ENCODE assay signal across 10 cellular contexts in the genomic region with DNA sequence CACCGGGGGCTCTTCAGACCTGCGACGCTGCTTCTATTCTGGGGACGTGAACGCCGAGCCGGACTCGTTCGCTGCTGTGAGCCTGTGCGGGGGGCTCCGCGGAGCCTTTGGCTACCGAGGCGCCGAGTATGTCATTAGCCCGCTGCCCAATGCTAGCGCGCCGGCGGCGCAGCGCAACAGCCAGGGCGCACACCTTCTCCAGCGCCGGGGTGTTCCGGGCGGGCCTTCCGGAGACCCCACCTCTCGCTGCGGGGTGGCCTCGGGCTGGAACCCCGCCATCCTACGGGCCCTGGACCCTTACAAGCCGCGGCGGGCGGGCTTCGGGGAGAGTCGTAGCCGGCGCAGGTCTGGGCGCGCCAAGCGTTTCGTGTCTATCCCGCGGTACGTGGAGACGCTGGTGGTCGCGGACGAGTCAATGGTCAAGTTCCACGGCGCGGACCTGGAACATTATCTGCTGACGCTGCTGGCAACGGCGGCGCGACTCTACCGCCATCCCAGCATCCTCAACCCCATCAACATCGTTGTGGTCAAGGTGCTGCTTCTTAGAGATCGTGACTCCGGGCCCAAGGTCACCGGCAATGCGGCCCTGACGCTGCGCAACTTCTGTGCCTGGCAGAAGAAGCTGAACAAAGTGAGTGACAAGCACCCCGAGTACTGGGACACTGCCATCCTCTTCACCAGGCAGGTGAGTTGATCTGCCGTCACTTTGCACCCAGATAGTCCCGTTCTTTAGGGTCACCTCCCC. TPM values are rescaled to one million over a fixed set of nuclear protein-coding genes. Genes with fewer than 3 reads are reported as not detected.
DNase-seq lines count a peak whose midpoint lies in the region; ATAC-seq and TF ChIP-seq lines count a peak whose summit lies in the region.
"Had no signal": no experiment of that assay in that cellular context is flagged by ENCODE, and none has a peak within 500 bp of the region (broad histone marks: within the 10 kb centered on the region; RNA-seq: fewer than 3 reads in every experiment).

No MANE protein-coding gene starts in this region.

- H3K27me3 Mint-ChIP-seq in activated T-cell treated with anti-CD3 and anti-CD28 coated beads, Interleukin-2, amount 50 U/mL, for 4 hours (ENCODE audit: low read depth) = peaks cover 50% of the 10 kb centered on the region
- peaks cover 47% of the 10 kb centered on the region for H3K27me3 Mint-ChIP-seq in mesothelial cell of epicardium (ENCODE audit: low read depth)

- H3K36me3 ChIP-seq in upper lobe of left lung = no peaks in the 10 kb centered on the region

- H3K4me1 Mint-ChIP-seq in activated T-cell treated with anti-CD3 and anti-CD28 coated beads, Interleukin-2, amount 50 U/mL, for 4 hours (ENCODE audit: low read depth) = peaks cover 5% of the 10 kb centered on the region
- peaks cover 32% of the 10 kb centered on the region for H3K4me1 Mint-ChIP-seq in mesothelial cell of epicardium

- TF ChIP-seq CTCF in coronary artery (IDR thresholded peaks at IDR 0.05) (no peak), mesothelial cell of epicardium (IDR thresholded peaks at IDR 0.05; ENCODE audit: unreplicated experiment) (no peak), upper lobe of left lung (IDR thresholded peaks at IDR 0.05) (no peak)

- peak in 1 of 4 donors; percentile 36 for TF ChIP-seq POLR2A in upper lobe of left lung (IDR thresholded peaks at IDR 0.05)

- DNase-seq in activated T-cell treated with anti-CD3 and anti-CD28 coated beads, Interleukin-2, amount 50 U/mL, for 4 hours = no peak
- no peak for DNase-seq in activated T-cell treated with anti-CD3 and anti-CD28 coated beads, Interleukin-2, amount 50 U/mL, for 48 hours
- no peak for DNase-seq in coronary artery (ENCODE audit: low spot score)
- DNase-seq in mesothelial cell of epicardium (ENCODE audit: low spot score in 2 of 2, unreplicated experiment in 2 of 2) = peak in 1 of 2 experiments; percentile 51
- peak in 1 of 2 donors; percentile 89 for DNase-seq in upper lobe of left lung
- DNase-seq in NAMALWA (ENCODE audit: low spot score) = no peak
- DNase-seq: DND-41 had no signal

- H3K27ac Mint-ChIP-seq in mesothelial cell of epicardium = peak overlapping the region; percentile 16

- peaks cover 8 to 24% (median 14%) of the 10 kb centered on the region in 4 donors for H3K4me1 ChIP-seq in upper lobe of left lung

- H3K9me3 ChIP-seq in upper lobe of left lung = no peaks in the 10 kb centered on the region

- H3K4me3 Mint-ChIP-seq in activated T-cell treated with anti-CD3 and anti-CD28 coated beads, Interleukin-2, amount 50 U/mL, for 4 hours = peak overlapping the region; percentile 4
- H3K4me3 Mint-ChIP-seq in mesothelial cell of epicardium = peak overlapping the region; percentile 78

- peaks cover 0 to 17% (median 1%) of the 10 kb centered on the region in 4 donors for H3K27me3 ChIP-seq in upper lobe of left lung

- peak in 1 of 2 donors; percentile 7 for ATAC-seq in activated T-cell treated with anti-CD3 and anti-CD28 coated beads, Interleukin-2, amount 50 U/mL, for 4 hours
- ATAC-seq in upper lobe of left lung (ENCODE audit: low FRiP score in 2 of 2) (peak in 1 of 2 donors; percentile 43), HG03457 (IDR thresholded peaks at IDR 0.05; ENCODE audit: unreplicated experiment) (no peak), HG02759 (IDR thresholded peaks at IDR 0.05; ENCODE audit: unreplicated experiment) (no peak)

- 3 to 20% methylated on average over 2 to 58 of the region's 71 CpGs for WGBS in upper lobe of left lung, 2 donors

- H3K27ac ChIP-seq in coronary artery = peak overlapping the region; percentile 83 to 87
- peak overlapping the region; percentile 52 to 82 (median 76) for H3K27ac ChIP-seq in upper lobe of left lung

- no peak for TF ChIP-seq EP300 in upper lobe of left lung (IDR thresholded peaks at IDR 0.05)

- H3K36me3 Mint-ChIP-seq in activated T-cell treated with anti-CD3 and anti-CD28 coated beads, Interleukin-2, amount 50 U/mL, for 4 hours (ENCODE audit: insufficient read depth) = no peaks in the 10 kb centered on the region
- H3K36me3 Mint-ChIP-seq in mesothelial cell of epicardium = no peaks in the 10 kb centered on the region

- H3K9me3 Mint-ChIP-seq in activated T-cell treated with anti-CD3 and anti-CD28 coated beads, Interleukin-2, amount 50 U/mL, for 4 hours = no peaks in the 10 kb centered on the region
- H3K9me3 Mint-ChIP-seq in mesothelial cell of epicardium = no peaks in the 10 kb centered on the region

- H3K4me3 ChIP-seq in coronary artery (peak overlapping the region; percentile 88), upper lobe of left lung (peak overlapping the region; percentile 50 to 68 (median 58))

RNA-seq across cellular contexts. Expression of gene ADAMTS15, which starts 1.0 kb away (rescaled TPM):
- total RNA-seq in activated T-cell treated with anti-CD3 and anti-CD28 coated beads, Interleukin-2, amount 50 U/mL, for 4 hours = not detected
- total RNA-seq in mesothelial cell of epicardium (8.1 to 9.9 TPM (median 9.4 TPM) in 3 replicates), upper lobe of left lung (10 to 100 TPM in 2 of 6 donors, 1 to 10 TPM in 4; 2.5 to 23.0 (median 7.2) TPM)
- total RNA-seq: mononuclear cell had no signal

RNA-seq across cellular contexts. Expression of gene ADAMTS8, which starts 21.0 kb away (rescaled TPM):
- under 1 TPM in 1 of 3 donors, not detected in 2; 0.08 TPM for total RNA-seq in activated T-cell treated with anti-CD3 and anti-CD28 coated beads, Interleukin-2, amount 50 U/mL, for 4 hours
- 0.70 to 1.3 TPM (median 0.96 TPM) in 3 replicates for total RNA-seq in mesothelial cell of epicardium
- 10 to 100 TPM; 13.0 to 52.3 (median 21.5) TPM for total RNA-seq in upper lobe of left lung
- total RNA-seq: mononuclear cell had no signal
